1 cellular context compared by ENCODE assay signal in genomic region chr12:103955811-103956514, GRCh38.
TF ChIP-seq lines count a peak whose summit lies in the region.

No MANE protein-coding gene starts in this region.

TF ChIP-seq in K562, 482 proteins besides CTCF, POLR2A, EP300 and RAD21:
- TF ChIP-seq SRSF7 (optimal IDR thresholded peaks at IDR 0.05; ENCODE audit: low read depth, low read length) (no peak), ZBED1 (IDR thresholded peaks at IDR 0.05) (0 out of 2 replicates have a peak, but pooled peaks have one; percentile 38), ZNF778 (CRISPR knock-in tag; IDR thresholded peaks at IDR 0.05) (no peak), YY1 (IDR thresholded peaks at IDR 0.05; ENCODE audit: borderline replicate concordance in 1 of 3, control insufficient read depth in 1 of 3, extremely low read depth in 1 of 3, insufficient read depth in 3 of 3, insufficient read length in 1 of 3, insufficient replicate concordance in 2 of 3, low read depth in 1 of 3, low read length in 2 of 3) (peak in 1 of 3 experiments; percentile 43), SAP30 (IDR thresholded peaks at IDR 0.05; ENCODE audit: borderline replicate concordance, insufficient read depth, low read depth, low read length, poor library complexity, severe bottlenecking) (peak; percentile 1), BRF2 (IDR thresholded peaks at IDR 0.05; ENCODE audit: borderline replicate concordance, insufficient read depth, insufficient read length) (no peak), ZNF740 (CRISPR knock-in tag; IDR thresholded peaks at IDR 0.05) (peak; percentile 80), ZNF740 (tag; IDR thresholded peaks at IDR 0.05) (peak in 1 of 2 experiments; percentile 71; a peak in 2 of 4 replicates), MAX (CRISPR knock-in tag; IDR thresholded peaks at IDR 0.05) (0 out of 2 replicates have a peak, but pooled peaks have one; percentile 6)
